ENCODE assay signal across 1 cellular context in genomic region chr17:68016838-68017237, GRCh38.
TF ChIP-seq lines count a peak whose summit lies in the region.

No MANE protein-coding gene starts in this region.

TF ChIP-seq in GM23338, 12 proteins besides CTCF, POLR2A, EP300 and RAD21 (continued from another document):
- TF ChIP-seq ZNF462 (CRISPR knock-in tag; IDR thresholded peaks at IDR 0.05): no peak
